ENCODE assay signal across 20 cellular contexts in the genomic region with DNA sequence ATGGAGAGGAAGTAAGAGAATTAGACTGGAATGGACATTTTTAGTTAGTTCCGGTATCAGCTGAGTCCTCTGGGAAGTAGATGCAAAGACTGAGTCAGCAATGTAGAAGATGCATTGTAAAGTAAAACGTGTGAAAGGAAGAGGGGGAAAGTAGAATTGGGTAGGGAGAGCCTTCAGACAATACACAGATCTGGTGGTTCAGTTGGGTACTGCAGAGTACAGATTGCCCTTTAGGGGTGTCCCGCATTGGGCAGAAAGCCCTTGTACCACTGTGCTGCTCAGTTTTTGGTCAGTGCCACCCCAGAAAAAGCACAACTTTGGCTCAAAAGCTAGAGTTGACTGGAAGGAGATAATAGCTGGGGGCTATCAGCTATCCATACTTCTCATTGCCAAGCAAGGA.
"Had no signal": no experiment of that assay in that cellular context is flagged by ENCODE, and none has a peak within 500 bp of the region (broad histone marks: within the 10 kb centered on the region; RNA-seq: fewer than 3 reads in every experiment).

No MANE protein-coding gene starts in this region.

- H3K9me3 ChIP-seq: left lung, prostate gland, thoracic aorta, upper lobe of left lung had no signal

- H3K4me3 ChIP-seq: left lung, lung, prostate gland, thoracic aorta, upper lobe of left lung had no signal

- H3K36me3 ChIP-seq: left lung, prostate gland, thoracic aorta, upper lobe of left lung had no signal

- H3K4me3 Mint-ChIP-seq: activated naive CD8-positive, alpha-beta T cell; activated T-cell treated with anti-CD3 and anti-CD28 coated beads, Interleukin-2, amount 50 U/mL, for 24 hours; activated T-helper 17 cell treated with anti-CD3 and anti-CD28 coated beads, Interleukin-2, amount 50 U/mL, for 72 hours; naive thymus-derived CD4-positive, alpha-beta T cell had no signal

- DNase-seq: activated CD4-positive, alpha-beta T cell treated with anti-CD3 and anti-CD28 coated beads for 1 hour; activated CD8-positive, alpha-beta memory T cell treated with anti-CD3 and anti-CD28 coated beads for 24 hours; activated CD8-positive, alpha-beta memory T cell treated with anti-CD3 and anti-CD28 coated beads, Interleukin-2, amount 50 U/mL, for 4 hours; activated T-cell treated with anti-CD3 and anti-CD28 coated beads, Interleukin-2, amount 50 U/mL, for 24 hours; central memory CD4-positive, alpha-beta T cell; dermis blood vessel endothelial cell; effector CD8-positive, alpha-beta T cell; foreskin melanocyte; kidney glomerular epithelial cell; left lung; naive thymus-derived CD4-positive, alpha-beta T cell; stimulated activated CD4-positive, alpha-beta T cell treated with anti-CD3 and anti-CD28 coated beads, Interleukin-4, amount 100 ng/mL, for 24 hours; stimulated activated naive CD4-positive, alpha-beta T cell treated with Interleukin-2 at 50 U/mL for 16 hours; upper lobe of left lung had no signal

- H3K27me3 Mint-ChIP-seq: activated naive CD8-positive, alpha-beta T cell; activated T-cell treated with anti-CD3 and anti-CD28 coated beads, Interleukin-2, amount 50 U/mL, for 24 hours; activated T-helper 17 cell treated with anti-CD3 and anti-CD28 coated beads, Interleukin-2, amount 50 U/mL, for 72 hours had no signal

- H3K4me1 Mint-ChIP-seq: activated T-helper 17 cell treated with anti-CD3 and anti-CD28 coated beads, Interleukin-2, amount 50 U/mL, for 72 hours; naive thymus-derived CD4-positive, alpha-beta T cell had no signal

- H3K27ac ChIP-seq: left lung, prostate gland, thoracic aorta, upper lobe of left lung, VCaP had no signal

- ATAC-seq: activated T-helper 17 cell treated with anti-CD3 and anti-CD28 coated beads, Interleukin-2, amount 50 U/mL, for 72 hours; left lung; naive thymus-derived CD4-positive, alpha-beta T cell had no signal

- H3K36me3 Mint-ChIP-seq: activated naive CD8-positive, alpha-beta T cell; naive thymus-derived CD4-positive, alpha-beta T cell had no signal

- H3K27me3 ChIP-seq: left lung, upper lobe of left lung had no signal

- H3K4me1 ChIP-seq: left lung, prostate gland, upper lobe of left lung had no signal

- H3K27ac Mint-ChIP-seq: activated naive CD8-positive, alpha-beta T cell; activated T-cell treated with anti-CD3 and anti-CD28 coated beads, Interleukin-2, amount 50 U/mL, for 24 hours; activated T-helper 17 cell treated with anti-CD3 and anti-CD28 coated beads, Interleukin-2, amount 50 U/mL, for 72 hours; naive thymus-derived CD4-positive, alpha-beta T cell had no signal

- H3K9me3 Mint-ChIP-seq: activated T-cell treated with anti-CD3 and anti-CD28 coated beads, Interleukin-2, amount 50 U/mL, for 24 hours; activated T-helper 17 cell treated with anti-CD3 and anti-CD28 coated beads, Interleukin-2, amount 50 U/mL, for 72 hours had no signal
